In the genomic region with DNA sequence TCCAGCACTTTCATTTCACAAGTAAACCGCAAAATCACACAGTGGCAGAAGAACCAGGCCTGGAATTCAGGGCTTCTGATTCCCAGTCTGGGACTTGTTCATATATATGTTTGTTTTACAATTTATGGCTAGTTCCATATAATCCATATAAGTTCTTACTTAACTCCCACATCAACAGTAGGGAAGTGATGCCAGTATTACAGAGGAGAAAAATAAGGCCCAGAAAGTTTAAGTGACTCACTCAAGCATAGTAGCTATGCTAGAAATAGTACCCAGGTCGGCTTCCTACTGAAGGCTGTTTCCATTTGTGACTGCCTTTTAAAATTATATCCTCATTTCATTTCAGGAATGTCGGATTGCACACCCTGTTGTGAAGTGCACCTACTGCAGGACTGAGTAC, we compare ENCODE assay signal across 11 cellular contexts. TPM values are rescaled to one million over a fixed set of nuclear protein-coding genes. Genes with fewer than 3 reads are reported as not detected.
DNase-seq lines count a peak whose midpoint lies in the region; ATAC-seq and TF ChIP-seq lines count a peak whose summit lies in the region.
"Had no signal": no experiment of that assay in that cellular context is flagged by ENCODE, and none has a peak within 500 bp of the region (broad histone marks: within the 10 kb centered on the region; RNA-seq: fewer than 3 reads in every experiment).

No MANE protein-coding gene starts in this region.

- H3K4me1 ChIP-seq in left ventricle myocardium inferior (peaks cover 25% of the 10 kb centered on the region), tibial artery (peaks cover 5 to 14% (median 12%) of the 10 kb centered on the region in 4 donors)

- H3K36me3 Mint-ChIP-seq in T-helper 17 cell (ENCODE audit: low read depth), result peaks cover 2% of the 10 kb centered on the region

- H3K36me3 ChIP-seq in left ventricle myocardium inferior (peaks cover 30% of the 10 kb centered on the region), tibial artery (peaks cover 10 to 26% (median 25%) of the 10 kb centered on the region in 3 donors)

- H3K9me3 ChIP-seq in left ventricle myocardium inferior (replicated peaks) (no peaks in the 10 kb centered on the region), T-helper 17 cell (ENCODE audit: control insufficient read depth, low read length, poor library complexity, severe bottlenecking) (no peaks in the 10 kb centered on the region), tibial artery (no peaks in the 10 kb centered on the region)

- peak overlapping the region; percentile 83 for H3K27ac Mint-ChIP-seq in T-helper 17 cell
- H3K27ac Mint-ChIP-seq: activated naive CD8-positive, alpha-beta T cell treated with anti-CD3 and anti-CD28 coated beads for 36 hours had no signal

- no peak overlapping the region for H3K27ac ChIP-seq in left ventricle myocardium inferior (replicated peaks)
- H3K27ac ChIP-seq in tibial artery, result peak overlapping the region; percentile 93 to 97

- intact Hi-C loops in left ventricle myocardium inferior (cut with micrococcal nuclease) (no loop called here), left ventricle myocardium superior (cut with micrococcal nuclease) (no loop called here), tibial artery (cut with DNase I; ENCODE audit: low total_unique reads) (no loop called here)

- H3K4me3 ChIP-seq in left ventricle myocardium inferior, result peak overlapping the region; percentile 83
- H3K4me3 ChIP-seq in tibial artery, result peak overlapping the region; percentile 94 to 99

- H3K27me3 ChIP-seq in left ventricle myocardium inferior (ENCODE audit: low read depth) (no peaks in the 10 kb centered on the region), tibial artery (no peaks in the 10 kb centered on the region)

- DNase-seq in left ventricle myocardium inferior, result no peak
- DNase-seq in left ventricle myocardium superior, result no peak
- no peak for DNase-seq in T-helper 17 cell
- DNase-seq in globus pallidus (ENCODE audit: low spot score), result peak; percentile 1
- no peak for DNase-seq in tibial artery
- no peak for DNase-seq in DMS53 (lab: John Stamatoyannopoulos, UW)
- DNase-seq in SKM-1 (lab: John Stamatoyannopoulos, UW; ENCODE audit: unreplicated experiment), result no peak
- DNase-seq: activated naive CD8-positive, alpha-beta T cell treated with anti-CD3 and anti-CD28 coated beads for 36 hours; DMS79; NCI-H510A treated with DMSO at 0.1 percent for 48 hours had no signal

- no peaks in the 10 kb centered on the region for H3K27me3 Mint-ChIP-seq in T-helper 17 cell
- H3K27me3 Mint-ChIP-seq: activated naive CD8-positive, alpha-beta T cell treated with anti-CD3 and anti-CD28 coated beads for 36 hours had no signal

- H3K4me1 Mint-ChIP-seq in T-helper 17 cell, result peaks cover 18% of the 10 kb centered on the region

- no peak for TF ChIP-seq CTCF in left ventricle myocardium inferior (IDR thresholded peaks at IDR 0.05; ENCODE audit: borderline replicate concordance)
- TF ChIP-seq CTCF in tibial artery (IDR thresholded peaks at IDR 0.05), result no peak

- no peak for ATAC-seq in left ventricle myocardium superior
- ATAC-seq in T-helper 17 cell, result no peak
- ATAC-seq in GM21528 (IDR thresholded peaks at IDR 0.05; ENCODE audit: low FRiP score, unreplicated experiment), result no peak

- peak overlapping the region; percentile 81 for H3K4me3 Mint-ChIP-seq in T-helper 17 cell

RNA-seq across cellular contexts. Expression of gene FAM76A, which starts 1.4 kb away (rescaled TPM):
- total RNA-seq in left ventricle myocardium inferior (9.9 TPM), left ventricle myocardium superior (12.3 TPM), T-helper 17 cell (10 to 100 TPM; 17.7 to 25.9 TPM)

RNA-seq across cellular contexts. Expression of gene STX12, which starts 45.9 kb away (rescaled TPM):
- total RNA-seq in left ventricle myocardium inferior (22.0 TPM), left ventricle myocardium superior (23.7 TPM), T-helper 17 cell (10 to 100 TPM; 23.4 to 27.7 TPM)

RNA-seq across cellular contexts. Expression of gene IFI6, which starts 55.1 kb away (rescaled TPM):
- total RNA-seq in left ventricle myocardium inferior, result 39.2 TPM
- 34.5 TPM for total RNA-seq in left ventricle myocardium superior
- 10 to 100 TPM; 25.7 to 26.4 TPM for total RNA-seq in T-helper 17 cell
